In the genomic region with DNA sequence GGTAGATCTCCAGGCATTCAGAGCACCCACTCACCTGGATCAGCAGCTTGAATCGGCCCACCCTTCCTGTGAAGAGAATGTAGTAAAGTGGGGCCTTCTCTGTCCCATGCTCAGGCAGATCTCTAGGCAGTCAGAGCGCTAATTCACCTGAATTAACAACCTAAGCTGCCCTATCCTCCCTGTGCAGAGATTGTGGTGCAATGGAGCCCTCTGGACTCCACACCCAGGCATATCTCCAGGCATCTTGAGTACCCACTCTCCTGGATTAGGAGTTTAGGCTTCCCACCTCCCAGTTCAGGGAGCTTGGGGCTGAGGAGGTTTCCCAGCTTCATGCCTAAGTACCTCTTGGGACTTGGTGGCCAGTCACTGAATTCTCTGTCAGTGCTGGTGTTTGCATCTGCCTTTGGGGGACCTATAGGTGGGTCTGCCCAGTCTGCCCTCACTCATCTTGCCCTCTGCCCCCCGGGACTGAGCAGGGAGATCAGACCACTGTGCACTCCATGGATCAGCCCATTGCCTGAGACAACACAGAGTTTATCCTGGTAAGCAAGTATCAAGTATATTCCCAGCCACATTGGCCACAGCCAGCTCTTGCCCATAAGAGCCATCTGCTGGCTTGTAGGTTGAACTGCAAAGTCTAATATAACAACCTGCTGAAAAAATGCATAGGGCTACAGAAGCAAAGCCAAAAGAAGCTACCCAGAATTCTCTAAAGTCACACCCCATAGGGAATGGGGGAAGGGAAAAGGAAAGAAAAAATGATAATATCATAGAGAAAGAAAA, we compare ENCODE assay signal across 9 cellular contexts.
DNase-seq lines count a peak whose midpoint lies in the region; ATAC-seq and TF ChIP-seq lines count a peak whose summit lies in the region.
"Had no signal": no experiment of that assay in that cellular context is flagged by ENCODE, and none has a peak within 500 bp of the region (broad histone marks: within the 10 kb centered on the region; RNA-seq: fewer than 3 reads in every experiment).

No MANE protein-coding gene starts in this region.

- intact Hi-C loops in mucosa of descending colon (cut with DNase I, micrococcal nuclease) = no loop called here
- intact Hi-C loops in natural killer cell (cut with micrococcal nuclease) = no loop called here

- no peak overlapping the region for H3K4me3 Mint-ChIP-seq in stimulated activated naive CD8-positive, alpha-beta T cell treated with anti-CD3 and anti-CD28 coated beads, Interleukin-15, amount 100 ng/mL, for 72 hours
- no peak overlapping the region for H3K4me3 Mint-ChIP-seq in natural killer cell

- no peak overlapping the region for H3K27ac Mint-ChIP-seq in stimulated activated naive CD8-positive, alpha-beta T cell treated with anti-CD3 and anti-CD28 coated beads, Interleukin-15, amount 100 ng/mL, for 72 hours
- H3K27ac Mint-ChIP-seq in natural killer cell = no peak overlapping the region
- H3K27ac Mint-ChIP-seq: activated T-helper 2 cell treated with anti-CD3 and anti-CD28 coated beads, Interferon-gamma antibody, Interleukin-2, Interleukin-4, amounts not matched to agents 10 μg/mL and 5 μg/mL and 100 μg/mL, durations not matched to agents 14 hours and 24 hours and 36 hours had no signal

- H3K4me1 ChIP-seq in adipocyte (ENCODE audit: control insufficient read depth, insufficient read depth, low read length) (no peaks in the 10 kb centered on the region), mucosa of descending colon (ENCODE audit: low read depth) (no peaks in the 10 kb centered on the region)

- in situ Hi-C loops in GM13976 (cut with MboI; ENCODE audit: low sequenced_read_pairs, unreplicated experiment) = no loop called here
- in situ Hi-C loops in KBM-7 (cut with MboI; ENCODE audit: low pct_unique_long_range_greater_than_20kb, low sequenced_read_pairs) = no loop called here

- H3K36me3 Mint-ChIP-seq in natural killer cell = no peaks in the 10 kb centered on the region

- no peaks in the 10 kb centered on the region for H3K4me1 Mint-ChIP-seq in stimulated activated naive CD8-positive, alpha-beta T cell treated with anti-CD3 and anti-CD28 coated beads, Interleukin-15, amount 100 ng/mL, for 72 hours
- no peaks in the 10 kb centered on the region for H3K4me1 Mint-ChIP-seq in natural killer cell

- H3K4me3 ChIP-seq in adipocyte (ENCODE audit: low read length) (no peak overlapping the region), mucosa of descending colon (no peak overlapping the region)

- H3K36me3 ChIP-seq in adipocyte (ENCODE audit: control insufficient read depth, insufficient read depth, low read length, severe bottlenecking) (no peaks in the 10 kb centered on the region), mucosa of descending colon (ENCODE audit: low read depth) (no peaks in the 10 kb centered on the region)

- H3K9ac ChIP-seq in adipocyte (ENCODE audit: low read length) = no peak overlapping the region

- H3K27me3 ChIP-seq in adipocyte (replicated peaks; ENCODE audit: control insufficient read depth, insufficient read depth, low read length) = no peaks in the 10 kb centered on the region

- no peaks in the 10 kb centered on the region for H3K9me3 Mint-ChIP-seq in stimulated activated naive CD8-positive, alpha-beta T cell treated with anti-CD3 and anti-CD28 coated beads, Interleukin-15, amount 100 ng/mL, for 72 hours
- peaks cover 0 to 8% of the 10 kb centered on the region in 2 donors for H3K9me3 Mint-ChIP-seq in natural killer cell

- no peak for DNase-seq in GM13976 (ENCODE audit: low spot score)
- peak; percentile 6 for DNase-seq in KBM-7
- DNase-seq in adipocyte (ENCODE audit: low read depth) = peak; percentile 9
- DNase-seq in mucosa of descending colon = peak in 1 of 3 donors; percentile 9
- no peak for DNase-seq in stimulated activated naive CD8-positive, alpha-beta T cell treated with anti-CD3 and anti-CD28 coated beads, Interleukin-15, amount 100 ng/mL, for 72 hours
- DNase-seq in natural killer cell = no peak

- peaks cover 15% of the 10 kb centered on the region for H3K9me3 ChIP-seq in adipocyte (ENCODE audit: control insufficient read depth, low read length)
- H3K9me3 ChIP-seq in mucosa of descending colon = no peaks in the 10 kb centered on the region

- ATAC-seq in mucosa of descending colon (peak; percentile 68), GM18909 (IDR thresholded peaks at IDR 0.05; ENCODE audit: poor library complexity, unreplicated experiment) (no peak), GM21360 (IDR thresholded peaks at IDR 0.05; ENCODE audit: unreplicated experiment) (no peak), natural killer cell (no peak)
- ATAC-seq in stimulated activated naive CD8-positive, alpha-beta T cell treated with anti-CD3 and anti-CD28 coated beads, Interleukin-15, amount 100 ng/mL, for 72 hours = no peak

- TF ChIP-seq CTCF in GM13976 (IDR thresholded peaks at IDR 0.05; ENCODE audit: borderline replicate concordance, control extremely low read depth, extremely low read depth, insufficient read depth, missing control alignments) (peak; percentile 35), mucosa of descending colon (IDR thresholded peaks at IDR 0.05) (peak; percentile 13), natural killer cell (IDR thresholded peaks at IDR 0.05) (no peak)

- no peaks in the 10 kb centered on the region for H3K27me3 Mint-ChIP-seq in stimulated activated naive CD8-positive, alpha-beta T cell treated with anti-CD3 and anti-CD28 coated beads, Interleukin-15, amount 100 ng/mL, for 72 hours
- H3K27me3 Mint-ChIP-seq in natural killer cell (ENCODE audit: low read depth in 2 of 2) = no peaks in the 10 kb centered on the region

Comparison
In these comparisons a context has a peak if more than half of its experiments do, and no peak if none do; other contexts are left out.
1. DNase-seq: peak in KBM-7 (single experiment) and adipocyte (single experiment); none in GM13976 (single experiment), stimulated activated naive CD8-positive, alpha-beta T cell treated with anti-CD3 and anti-CD28 coated beads, Interleukin-15, amount 100 ng/mL, for 72 hours (0 of 2) and natural killer cell (single experiment).